ENCODE assay signal across 26 cellular contexts in the genomic region with DNA sequence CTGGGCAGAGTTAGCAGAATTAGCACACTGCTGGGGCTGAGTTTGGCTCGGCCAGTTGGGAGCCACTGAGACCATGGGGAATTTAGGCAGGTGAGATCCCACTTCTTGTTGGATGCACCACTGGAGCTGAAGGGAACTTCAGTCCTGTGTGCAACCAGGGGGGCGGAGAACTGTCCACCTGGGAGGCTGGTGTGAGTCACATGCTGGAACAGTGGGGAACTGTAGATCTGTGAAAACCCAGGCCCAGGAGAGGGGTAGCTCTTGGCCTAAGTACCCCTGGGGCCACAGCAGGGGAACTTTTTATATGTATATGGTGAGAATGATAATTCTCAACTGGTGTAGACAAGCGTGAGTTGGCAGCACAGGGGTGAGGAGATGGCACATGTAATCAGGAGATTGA.
"Had no signal": no experiment of that assay in that cellular context is flagged by ENCODE, and none has a peak within 500 bp of the region (broad histone marks: within the 10 kb centered on the region; RNA-seq: fewer than 3 reads in every experiment).

No MANE protein-coding gene starts in this region.

- H3K4me1 ChIP-seq: ascending aorta, breast epithelium, colonic mucosa had no signal

- H3K4me1 Mint-ChIP-seq: activated CD4-positive, alpha-beta memory T cell treated with anti-CD3 and anti-CD28 coated beads, Interleukin-2, amount 10 ng/mL, durations not matched to agents 7 days and 5 days; activated CD4-positive, alpha-beta T cell treated with anti-CD3 and anti-CD28 coated beads, Interleukin-2, amount 10 ng/mL, durations not matched to agents 7 days and 5 days; activated naive CD4-positive, alpha-beta T cell treated with anti-CD3 and anti-CD28 coated beads, Interleukin-2, amount 10 ng/mL, durations not matched to agents 7 days and 5 days; activated naive CD8-positive, alpha-beta T cell treated with anti-CD3 and anti-CD28 coated beads, Interleukin-2, amount 10 ng/mL, durations not matched to agents 7 days and 5 days had no signal

- H3K27me3 ChIP-seq: ascending aorta, breast epithelium, cardiac muscle cell, colonic mucosa had no signal

- H3K9me3 ChIP-seq: ascending aorta, breast epithelium, colonic mucosa had no signal

- H3K9me3 Mint-ChIP-seq: activated CD4-positive, alpha-beta memory T cell treated with anti-CD3 and anti-CD28 coated beads, Interleukin-2, amount 10 ng/mL, durations not matched to agents 7 days and 5 days; activated CD4-positive, alpha-beta T cell treated with anti-CD3 and anti-CD28 coated beads, Interleukin-2, amount 10 ng/mL, durations not matched to agents 7 days and 5 days; activated naive CD4-positive, alpha-beta T cell treated with anti-CD3 and anti-CD28 coated beads, Interleukin-2, amount 10 ng/mL, durations not matched to agents 7 days and 5 days; activated naive CD4-positive, alpha-beta T cell treated with anti-CD3 and anti-CD28 coated beads, Interleukin-2, amount 50 U/mL, for 72 hours; activated naive CD8-positive, alpha-beta T cell treated with anti-CD3 and anti-CD28 coated beads, Interleukin-2, amount 10 ng/mL, durations not matched to agents 7 days and 5 days; activated T-cell treated with anti-CD3 and anti-CD28 coated beads, Interleukin-2, amount 50 U/mL, for 24 hours; brain had no signal

- H3K4me3 ChIP-seq: ascending aorta, breast epithelium, cardiac muscle cell, colonic mucosa had no signal

- H3K27me3 Mint-ChIP-seq: activated CD4-positive, alpha-beta memory T cell treated with anti-CD3 and anti-CD28 coated beads, Interleukin-2, amount 10 ng/mL, durations not matched to agents 7 days and 5 days; activated naive CD4-positive, alpha-beta T cell treated with anti-CD3 and anti-CD28 coated beads, Interleukin-2, amount 10 ng/mL, durations not matched to agents 7 days and 5 days had no signal

- H3K27ac Mint-ChIP-seq: activated CD4-positive, alpha-beta memory T cell treated with anti-CD3 and anti-CD28 coated beads, Interleukin-2, amount 10 ng/mL, durations not matched to agents 7 days and 5 days; activated CD4-positive, alpha-beta T cell treated with anti-CD3 and anti-CD28 coated beads, Interleukin-2, amount 10 ng/mL, durations not matched to agents 7 days and 5 days; activated naive CD4-positive, alpha-beta T cell treated with anti-CD3 and anti-CD28 coated beads, Interleukin-2, amount 10 ng/mL, durations not matched to agents 7 days and 5 days; activated naive CD4-positive, alpha-beta T cell treated with anti-CD3 and anti-CD28 coated beads, Interleukin-2, amount 50 U/mL, for 72 hours; activated naive CD8-positive, alpha-beta T cell treated with anti-CD3 and anti-CD28 coated beads, Interleukin-2, amount 10 ng/mL, durations not matched to agents 7 days and 5 days; activated T-cell treated with anti-CD3 and anti-CD28 coated beads, Interleukin-2, amount 50 U/mL, for 24 hours; activated T-cell treated with anti-CD3 and anti-CD28 coated beads, Interleukin-2, amount 50 U/mL, for 72 hours; brain had no signal

- FAIRE-seq: frontal cortex had no signal

- H3K36me3 ChIP-seq: ascending aorta, breast epithelium, cardiac muscle cell, colonic mucosa had no signal

- ATAC-seq: activated naive CD4-positive, alpha-beta T cell treated with anti-CD3 and anti-CD28 coated beads, Interleukin-2, amount 50 U/mL, for 72 hours; activated T-cell treated with anti-CD3 and anti-CD28 coated beads, Interleukin-2, amount 50 U/mL, for 72 hours; esophagus mucosa had no signal

- H3K4me3 Mint-ChIP-seq: activated CD4-positive, alpha-beta memory T cell treated with anti-CD3 and anti-CD28 coated beads, Interleukin-2, amount 10 ng/mL, durations not matched to agents 7 days and 5 days; activated CD4-positive, alpha-beta T cell treated with anti-CD3 and anti-CD28 coated beads, Interleukin-2, amount 10 ng/mL, durations not matched to agents 7 days and 5 days; activated naive CD4-positive, alpha-beta T cell treated with anti-CD3 and anti-CD28 coated beads, Interleukin-2, amount 10 ng/mL, durations not matched to agents 7 days and 5 days; activated naive CD8-positive, alpha-beta T cell treated with anti-CD3 and anti-CD28 coated beads, Interleukin-2, amount 10 ng/mL, durations not matched to agents 7 days and 5 days; activated T-cell treated with anti-CD3 and anti-CD28 coated beads, Interleukin-2, amount 50 U/mL, for 24 hours; activated T-cell treated with anti-CD3 and anti-CD28 coated beads, Interleukin-2, amount 50 U/mL, for 72 hours; brain had no signal

- DNase-seq: activated CD4-positive, alpha-beta memory T cell treated with anti-CD3 and anti-CD28 coated beads, Interleukin-2, amount 10 ng/mL, durations not matched to agents 7 days and 5 days; activated CD4-positive, alpha-beta T cell treated with anti-CD3 and anti-CD28 coated beads for 1 hour; activated CD4-positive, alpha-beta T cell treated with anti-CD3 and anti-CD28 coated beads for 4 hours; activated CD4-positive, alpha-beta T cell treated with anti-CD3 and anti-CD28 coated beads, Interleukin-2, amount 10 ng/mL, durations not matched to agents 7 days and 5 days; activated CD4-positive, alpha-beta T cell treated with anti-CD3 and anti-CD28 coated beads, Interleukin-2, amount 50 U/mL, for 4 hours; activated CD8-positive, alpha-beta memory T cell treated with anti-CD3 and anti-CD28 coated beads, Interleukin-2, amount 50 U/mL, for 48 hours; activated gamma-delta T cell; activated naive CD4-positive, alpha-beta T cell; activated naive CD4-positive, alpha-beta T cell treated with anti-CD3 and anti-CD28 coated beads, Interleukin-2, amount 10 ng/mL, durations not matched to agents 7 days and 5 days; activated naive CD8-positive, alpha-beta T cell treated with anti-CD3 and anti-CD28 coated beads, Interleukin-2, amount 10 ng/mL, durations not matched to agents 7 days and 5 days; activated T-cell treated with anti-CD3 and anti-CD28 coated beads for 4 hours; activated T-cell treated with anti-CD3 and anti-CD28 coated beads, Interleukin-2, amount 50 U/mL, for 24 hours; activated T-cell treated with anti-CD3 and anti-CD28 coated beads, Interleukin-2, amount 50 U/mL, for 72 hours; central memory CD4-positive, alpha-beta T cell; cerebellar nuclear complex; colonic mucosa; effector CD8-positive, alpha-beta T cell; foreskin fibroblast; T-helper 2 cell had no signal

- H3K27ac ChIP-seq: ascending aorta, breast epithelium, cardiac muscle cell, colonic mucosa had no signal
